In the genomic region with DNA sequence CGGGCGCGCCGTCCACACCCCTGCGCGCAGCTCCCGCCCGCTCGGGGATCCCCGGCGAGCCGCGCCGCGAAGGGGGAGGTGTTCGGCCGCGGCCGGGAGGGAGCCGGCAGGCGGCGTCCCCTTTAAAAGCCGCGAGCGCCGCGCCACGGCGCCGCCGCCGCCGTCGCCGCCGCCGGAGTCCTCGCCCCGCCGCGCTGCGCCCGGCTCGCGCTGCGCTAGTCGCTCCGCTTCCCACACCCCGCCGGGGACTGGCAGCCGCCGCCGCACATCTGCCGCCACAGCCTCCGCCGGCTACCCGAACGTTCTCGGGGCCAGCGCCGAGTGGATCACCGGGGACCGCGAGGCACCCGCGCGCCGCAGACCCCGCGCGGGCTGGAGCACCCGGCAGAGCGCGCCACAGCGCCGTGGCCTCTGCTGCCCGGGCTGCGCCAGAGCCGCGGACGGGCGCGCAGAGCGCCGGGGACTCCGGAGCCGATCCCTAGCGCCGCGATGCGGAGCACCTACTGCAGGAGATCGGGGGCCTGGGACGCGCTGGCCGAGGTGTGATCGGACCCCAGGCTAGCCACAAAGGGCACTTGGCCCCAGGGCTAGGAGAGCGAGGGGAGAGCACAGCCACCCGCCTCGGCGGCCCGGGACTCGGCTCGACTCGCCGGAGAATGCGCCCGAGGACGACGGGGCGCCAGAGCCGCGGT, we compare ENCODE assay signal across 1 cellular context.
TF ChIP-seq lines count a peak whose summit lies in the region.

A gene (plus strand): TSS at position 151 of the 692 bp plus-strand sequence. CDS start 2,441 bp downstream, outside the sequence.

TF ChIP-seq in GM12878, 131 proteins besides CTCF, POLR2A, EP300 and RAD21 (continued from another document and continues in another):
- TF ChIP-seq, protein P1, sequence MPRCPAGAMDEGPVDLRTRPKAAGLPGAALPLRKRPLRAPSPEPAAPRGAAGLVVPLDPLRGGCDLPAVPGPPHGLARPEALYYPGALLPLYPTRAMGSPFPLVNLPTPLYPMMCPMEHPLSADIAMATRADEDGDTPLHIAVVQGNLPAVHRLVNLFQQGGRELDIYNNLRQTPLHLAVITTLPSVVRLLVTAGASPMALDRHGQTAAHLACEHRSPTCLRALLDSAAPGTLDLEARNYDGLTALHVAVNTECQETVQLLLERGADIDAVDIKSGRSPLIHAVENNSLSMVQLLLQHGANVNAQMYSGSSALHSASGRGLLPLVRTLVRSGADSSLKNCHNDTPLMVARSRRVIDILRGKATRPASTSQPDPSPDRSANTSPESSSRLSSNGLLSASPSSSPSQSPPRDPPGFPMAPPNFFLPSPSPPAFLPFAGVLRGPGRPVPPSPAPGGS (IDR thresholded peaks at IDR 0.05; ENCODE audit: borderline replicate concordance, insufficient read depth, low read depth, low read length, poor library complexity, severe bottlenecking), result no peak
- TF ChIP-seq, protein P2, sequence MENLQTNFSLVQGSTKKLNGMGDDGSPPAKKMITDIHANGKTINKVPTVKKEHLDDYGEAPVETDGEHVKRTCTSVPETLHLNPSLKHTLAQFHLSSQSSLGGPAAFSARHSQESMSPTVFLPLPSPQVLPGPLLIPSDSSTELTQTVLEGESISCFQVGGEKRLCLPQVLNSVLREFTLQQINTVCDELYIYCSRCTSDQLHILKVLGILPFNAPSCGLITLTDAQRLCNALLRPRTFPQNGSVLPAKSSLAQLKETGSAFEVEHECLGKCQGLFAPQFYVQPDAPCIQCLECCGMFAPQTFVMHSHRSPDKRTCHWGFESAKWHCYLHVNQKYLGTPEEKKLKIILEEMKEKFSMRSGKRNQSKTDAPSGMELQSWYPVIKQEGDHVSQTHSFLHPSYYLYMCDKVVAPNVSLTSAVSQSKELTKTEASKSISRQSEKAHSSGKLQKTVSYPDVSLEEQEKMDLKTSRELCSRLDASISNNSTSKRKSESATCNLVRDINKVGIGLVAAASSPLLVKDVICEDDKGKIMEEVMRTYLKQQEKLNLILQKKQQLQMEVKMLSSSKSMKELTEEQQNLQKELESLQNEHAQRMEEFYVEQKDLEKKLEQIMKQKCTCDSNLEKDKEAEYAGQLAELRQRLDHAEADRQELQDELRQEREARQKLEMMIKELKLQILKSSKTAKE (IDR thresholded peaks at IDR 0.05; ENCODE audit: low read depth, poor library complexity, severe bottlenecking), result no peak
- TF ChIP-seq RFX5 (IDR thresholded peaks at IDR 0.05; ENCODE audit: low read depth, low read length), result no peak
- TF ChIP-seq SREBF1 (IDR thresholded peaks at IDR 0.05; ENCODE audit: low read length), result no peak
- TF ChIP-seq, protein P3, sequence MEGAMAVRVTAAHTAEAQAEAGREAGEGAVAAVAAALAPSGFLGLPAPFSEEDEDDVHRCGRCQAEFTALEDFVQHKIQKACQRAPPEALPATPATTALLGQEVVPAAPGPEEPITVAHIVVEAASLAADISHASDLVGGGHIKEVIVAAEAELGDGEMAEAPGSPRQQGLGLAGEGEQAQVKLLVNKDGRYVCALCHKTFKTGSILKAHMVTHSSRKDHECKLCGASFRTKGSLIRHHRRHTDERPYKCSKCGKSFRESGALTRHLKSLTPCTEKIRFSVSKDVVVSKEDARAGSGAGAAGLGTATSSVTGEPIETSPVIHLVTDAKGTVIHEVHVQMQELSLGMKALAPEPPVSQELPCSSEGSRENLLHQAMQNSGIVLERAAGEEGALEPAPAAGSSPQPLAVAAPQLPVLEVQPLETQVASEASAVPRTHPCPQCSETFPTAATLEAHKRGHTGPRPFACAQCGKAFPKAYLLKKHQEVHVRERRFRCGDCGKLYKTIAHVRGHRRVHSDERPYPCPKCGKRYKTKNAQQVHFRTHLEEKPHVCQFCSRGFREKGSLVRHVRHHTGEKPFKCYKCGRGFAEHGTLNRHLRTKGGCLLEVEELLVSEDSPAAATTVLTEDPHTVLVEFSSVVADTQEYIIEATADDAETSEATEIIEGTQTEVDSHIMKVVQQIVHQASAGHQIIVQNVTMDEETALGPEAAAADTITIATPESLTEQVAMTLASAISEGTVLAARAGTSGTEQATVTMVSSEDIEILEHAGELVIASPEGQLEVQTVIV (IDR thresholded peaks at IDR 0.05; ENCODE audit: borderline replicate concordance, partially characterized antibody), result no peak
- no peak for TF ChIP-seq SIX5 (IDR thresholded peaks at IDR 0.05; ENCODE audit: low read depth, low read length, severe bottlenecking)
- TF ChIP-seq BHLHE40 (IDR thresholded peaks at IDR 0.05; ENCODE audit: borderline replicate concordance in 1 of 2, low read depth in 2 of 2, low read length in 1 of 2), result peak in 1 of 2 experiments; percentile 62; a peak in 1 of 4 replicates
- no peak for TF ChIP-seq HDAC2 (IDR thresholded peaks at IDR 0.05)
- peak; percentile 25; the same call in 1 of the 2 replicates for TF ChIP-seq RB1 (IDR thresholded peaks at IDR 0.05; ENCODE audit: borderline replicate concordance)
- TF ChIP-seq, protein P4, sequence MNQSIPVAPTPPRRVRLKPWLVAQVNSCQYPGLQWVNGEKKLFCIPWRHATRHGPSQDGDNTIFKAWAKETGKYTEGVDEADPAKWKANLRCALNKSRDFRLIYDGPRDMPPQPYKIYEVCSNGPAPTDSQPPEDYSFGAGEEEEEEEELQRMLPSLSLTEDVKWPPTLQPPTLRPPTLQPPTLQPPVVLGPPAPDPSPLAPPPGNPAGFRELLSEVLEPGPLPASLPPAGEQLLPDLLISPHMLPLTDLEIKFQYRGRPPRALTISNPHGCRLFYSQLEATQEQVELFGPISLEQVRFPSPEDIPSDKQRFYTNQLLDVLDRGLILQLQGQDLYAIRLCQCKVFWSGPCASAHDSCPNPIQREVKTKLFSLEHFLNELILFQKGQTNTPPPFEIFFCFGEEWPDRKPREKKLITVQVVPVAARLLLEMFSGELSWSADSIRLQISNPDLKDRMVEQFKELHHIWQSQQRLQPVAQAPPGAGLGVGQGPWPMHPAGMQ (IDR thresholded peaks at IDR 0.05; ENCODE audit: borderline replicate concordance), result no peak
- TF ChIP-seq MXI1 (IDR thresholded peaks at IDR 0.05; ENCODE audit: low read depth, low read length), result no peak
- TF ChIP-seq GATAD2B (conservative IDR thresholded peaks at IDR 0.05; ENCODE audit: low read depth), result peak; percentile 89
- TF ChIP-seq ZBED1 (IDR thresholded peaks at IDR 0.05; ENCODE audit: borderline replicate concordance), result no peak
- TF ChIP-seq, protein P5, sequence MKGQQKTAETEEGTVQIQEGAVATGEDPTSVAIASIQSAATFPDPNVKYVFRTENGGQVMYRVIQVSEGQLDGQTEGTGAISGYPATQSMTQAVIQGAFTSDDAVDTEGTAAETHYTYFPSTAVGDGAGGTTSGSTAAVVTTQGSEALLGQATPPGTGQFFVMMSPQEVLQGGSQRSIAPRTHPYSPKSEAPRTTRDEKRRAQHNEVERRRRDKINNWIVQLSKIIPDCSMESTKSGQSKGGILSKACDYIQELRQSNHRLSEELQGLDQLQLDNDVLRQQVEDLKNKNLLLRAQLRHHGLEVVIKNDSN (IDR thresholded peaks at IDR 0.05; ENCODE audit: borderline replicate concordance, extremely low read length, insufficient read depth, low read depth, low read length), result no peak
- TF ChIP-seq SMAD1 (IDR thresholded peaks at IDR 0.05; ENCODE audit: low read depth, partially characterized antibody), result no peak
- no peak for TF ChIP-seq NR2C2 (IDR thresholded peaks at IDR 0.05; ENCODE audit: borderline replicate concordance, control insufficient read depth, insufficient read length, low read depth)
- no peak for TF ChIP-seq RCOR1 (conservative IDR thresholded peaks at IDR 0.05; ENCODE audit: low read depth, low read length)
- peak; percentile 86 for TF ChIP-seq SMARCA5 (IDR thresholded peaks at IDR 0.05)
- TF ChIP-seq EGR1 (IDR thresholded peaks at IDR 0.05; ENCODE audit: borderline replicate concordance in 1 of 2, low read depth in 2 of 2, low read length in 2 of 2), result no peak
- TF ChIP-seq BRCA1 (IDR thresholded peaks at IDR 0.05; ENCODE audit: low read depth, low read length), result no peak
- TF ChIP-seq, protein P6, sequence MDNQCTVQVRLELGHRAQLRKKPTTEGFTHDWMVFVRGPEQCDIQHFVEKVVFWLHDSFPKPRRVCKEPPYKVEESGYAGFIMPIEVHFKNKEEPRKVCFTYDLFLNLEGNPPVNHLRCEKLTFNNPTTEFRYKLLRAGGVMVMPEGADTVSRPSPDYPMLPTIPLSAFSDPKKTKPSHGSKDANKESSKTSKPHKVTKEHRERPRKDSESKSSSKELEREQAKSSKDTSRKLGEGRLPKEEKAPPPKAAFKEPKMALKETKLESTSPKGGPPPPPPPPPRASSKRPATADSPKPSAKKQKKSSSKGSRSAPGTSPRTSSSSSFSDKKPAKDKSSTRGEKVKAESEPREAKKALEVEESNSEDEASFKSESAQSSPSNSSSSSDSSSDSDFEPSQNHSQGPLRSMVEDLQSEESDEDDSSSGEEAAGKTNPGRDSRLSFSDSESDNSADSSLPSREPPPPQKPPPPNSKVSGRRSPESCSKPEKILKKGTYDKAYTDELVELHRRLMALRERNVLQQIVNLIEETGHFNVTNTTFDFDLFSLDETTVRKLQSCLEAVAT (IDR thresholded peaks at IDR 0.05), result no peak
- no peak for TF ChIP-seq CBFB (IDR thresholded peaks at IDR 0.05; ENCODE audit: low read depth)
- TF ChIP-seq, protein P7, sequence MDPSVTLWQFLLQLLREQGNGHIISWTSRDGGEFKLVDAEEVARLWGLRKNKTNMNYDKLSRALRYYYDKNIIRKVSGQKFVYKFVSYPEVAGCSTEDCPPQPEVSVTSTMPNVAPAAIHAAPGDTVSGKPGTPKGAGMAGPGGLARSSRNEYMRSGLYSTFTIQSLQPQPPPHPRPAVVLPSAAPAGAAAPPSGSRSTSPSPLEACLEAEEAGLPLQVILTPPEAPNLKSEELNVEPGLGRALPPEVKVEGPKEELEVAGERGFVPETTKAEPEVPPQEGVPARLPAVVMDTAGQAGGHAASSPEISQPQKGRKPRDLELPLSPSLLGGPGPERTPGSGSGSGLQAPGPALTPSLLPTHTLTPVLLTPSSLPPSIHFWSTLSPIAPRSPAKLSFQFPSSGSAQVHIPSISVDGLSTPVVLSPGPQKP (IDR thresholded peaks at IDR 0.05; ENCODE audit: low read depth, low read length), result no peak
- TF ChIP-seq, protein P8, sequence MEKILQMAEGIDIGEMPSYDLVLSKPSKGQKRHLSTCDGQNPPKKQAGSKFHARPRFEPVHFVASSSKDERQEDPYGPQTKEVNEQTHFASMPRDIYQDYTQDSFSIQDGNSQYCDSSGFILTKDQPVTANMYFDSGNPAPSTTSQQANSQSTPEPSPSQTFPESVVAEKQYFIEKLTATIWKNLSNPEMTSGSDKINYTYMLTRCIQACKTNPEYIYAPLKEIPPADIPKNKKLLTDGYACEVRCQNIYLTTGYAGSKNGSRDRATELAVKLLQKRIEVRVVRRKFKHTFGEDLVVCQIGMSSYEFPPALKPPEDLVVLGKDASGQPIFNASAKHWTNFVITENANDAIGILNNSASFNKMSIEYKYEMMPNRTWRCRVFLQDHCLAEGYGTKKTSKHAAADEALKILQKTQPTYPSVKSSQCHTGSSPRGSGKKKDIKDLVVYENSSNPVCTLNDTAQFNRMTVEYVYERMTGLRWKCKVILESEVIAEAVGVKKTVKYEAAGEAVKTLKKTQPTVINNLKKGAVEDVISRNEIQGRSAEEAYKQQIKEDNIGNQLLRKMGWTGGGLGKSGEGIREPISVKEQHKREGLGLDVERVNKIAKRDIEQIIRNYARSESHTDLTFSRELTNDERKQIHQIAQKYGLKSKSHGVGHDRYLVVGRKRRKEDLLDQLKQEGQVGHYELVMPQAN (conservative IDR thresholded peaks at IDR 0.05), result peak; percentile 67; the same call in 1 of the 2 replicates
- TF ChIP-seq NR2F1 (conservative IDR thresholded peaks at IDR 0.05), result peak; percentile 42; the same call in 1 of the 2 replicates
- no peak for TF ChIP-seq PML (IDR thresholded peaks at IDR 0.05; ENCODE audit: low read length)
- TF ChIP-seq IKZF1 (conservative IDR thresholded peaks at IDR 0.05), result peak; percentile 87
- TF ChIP-seq POU2F2 (IDR thresholded peaks at IDR 0.05; ENCODE audit: borderline replicate concordance, low read depth, low read length), result no peak
- TF ChIP-seq SUZ12 (IDR thresholded peaks at IDR 0.05; ENCODE audit: unreplicated experiment), result no peak
- TF ChIP-seq RBBP5 (conservative IDR thresholded peaks at IDR 0.05), result no peak
- no peak for TF ChIP-seq MEF2B (IDR thresholded peaks at IDR 0.05; ENCODE audit: partially characterized antibody, poor library complexity, severe bottlenecking)
- TF ChIP-seq, protein P9, sequence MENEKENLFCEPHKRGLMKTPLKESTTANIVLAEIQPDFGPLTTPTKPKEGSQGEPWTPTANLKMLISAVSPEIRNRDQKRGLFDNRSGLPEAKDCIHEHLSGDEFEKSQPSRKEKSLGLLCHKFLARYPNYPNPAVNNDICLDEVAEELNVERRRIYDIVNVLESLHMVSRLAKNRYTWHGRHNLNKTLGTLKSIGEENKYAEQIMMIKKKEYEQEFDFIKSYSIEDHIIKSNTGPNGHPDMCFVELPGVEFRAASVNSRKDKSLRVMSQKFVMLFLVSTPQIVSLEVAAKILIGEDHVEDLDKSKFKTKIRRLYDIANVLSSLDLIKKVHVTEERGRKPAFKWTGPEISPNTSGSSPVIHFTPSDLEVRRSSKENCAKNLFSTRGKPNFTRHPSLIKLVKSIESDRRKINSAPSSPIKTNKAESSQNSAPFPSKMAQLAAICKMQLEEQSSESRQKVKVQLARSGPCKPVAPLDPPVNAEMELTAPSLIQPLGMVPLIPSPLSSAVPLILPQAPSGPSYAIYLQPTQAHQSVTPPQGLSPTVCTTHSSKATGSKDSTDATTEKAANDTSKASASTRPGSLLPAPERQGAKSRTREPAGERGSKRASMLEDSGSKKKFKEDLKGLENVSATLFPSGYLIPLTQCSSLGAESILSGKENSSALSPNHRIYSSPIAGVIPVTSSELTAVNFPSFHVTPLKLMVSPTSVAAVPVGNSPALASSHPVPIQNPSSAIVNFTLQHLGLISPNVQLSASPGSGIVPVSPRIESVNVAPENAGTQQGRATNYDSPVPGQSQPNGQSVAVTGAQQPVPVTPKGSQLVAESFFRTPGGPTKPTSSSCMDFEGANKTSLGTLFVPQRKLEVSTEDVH (IDR thresholded peaks at IDR 0.05; ENCODE audit: low read depth, partially characterized antibody), result no peak
- no peak for TF ChIP-seq SMAD5 (IDR thresholded peaks at IDR 0.05; ENCODE audit: low read depth)
- no peak for TF ChIP-seq TCF12 (IDR thresholded peaks at IDR 0.05; ENCODE audit: low read depth, low read length)
- TF ChIP-seq, protein P10, sequence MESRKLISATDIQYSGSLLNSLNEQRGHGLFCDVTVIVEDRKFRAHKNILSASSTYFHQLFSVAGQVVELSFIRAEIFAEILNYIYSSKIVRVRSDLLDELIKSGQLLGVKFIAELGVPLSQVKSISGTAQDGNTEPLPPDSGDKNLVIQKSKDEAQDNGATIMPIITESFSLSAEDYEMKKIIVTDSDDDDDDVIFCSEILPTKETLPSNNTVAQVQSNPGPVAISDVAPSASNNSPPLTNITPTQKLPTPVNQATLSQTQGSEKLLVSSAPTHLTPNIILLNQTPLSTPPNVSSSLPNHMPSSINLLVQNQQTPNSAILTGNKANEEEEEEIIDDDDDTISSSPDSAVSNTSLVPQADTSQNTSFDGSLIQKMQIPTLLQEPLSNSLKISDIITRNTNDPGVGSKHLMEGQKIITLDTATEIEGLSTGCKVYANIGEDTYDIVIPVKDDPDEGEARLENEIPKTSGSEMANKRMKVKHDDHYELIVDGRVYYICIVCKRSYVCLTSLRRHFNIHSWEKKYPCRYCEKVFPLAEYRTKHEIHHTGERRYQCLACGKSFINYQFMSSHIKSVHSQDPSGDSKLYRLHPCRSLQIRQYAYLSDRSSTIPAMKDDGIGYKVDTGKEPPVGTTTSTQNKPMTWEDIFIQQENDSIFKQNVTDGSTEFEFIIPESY (IDR thresholded peaks at IDR 0.05), result no peak
- TF ChIP-seq MTA3 (IDR thresholded peaks at IDR 0.05; ENCODE audit: borderline replicate concordance, low read length), result no peak
- TF ChIP-seq ZNF207 (IDR thresholded peaks at IDR 0.05; ENCODE audit: borderline replicate concordance), result no peak
- TF ChIP-seq STAT1 (conservative IDR thresholded peaks at IDR 0.05), result no peak
